24 cellular contexts compared by ENCODE assay signal in genomic region chr15:93065641-93066045, GRCh38. TPM values are rescaled to one million over a fixed set of nuclear protein-coding genes. Genes with fewer than 3 reads are reported as not detected.
DNase-seq lines count a peak whose midpoint lies in the region; ATAC-seq and TF ChIP-seq lines count a peak whose summit lies in the region.
"Had no signal": no experiment of that assay in that cellular context is flagged by ENCODE, and none has a peak within 500 bp of the region (broad histone marks: within the 10 kb centered on the region; RNA-seq: fewer than 3 reads in every experiment).

No MANE protein-coding gene starts in this region.

- no peak overlapping the region for H3K27ac Mint-ChIP-seq in neural crest cell (ENCODE audit: unreplicated experiment)
- H3K27ac Mint-ChIP-seq: CD4-positive, alpha-beta T cell had no signal

- H3K4me1 ChIP-seq in BLaER1 (peaks cover 88% of the 10 kb centered on the region), skeletal muscle tissue (ENCODE audit: control insufficient read depth in 3 of 3, insufficient read depth in 3 of 3, low read length in 3 of 3) (peaks cover 81 to 83% (median 82%) of the 10 kb centered on the region in 3 donors)

- H3K27me3 ChIP-seq in BLaER1 (no peaks in the 10 kb centered on the region), dorsolateral prefrontal cortex (peaks cover 0 to 27% (median 0%) of the 10 kb centered on the region in 45 donors), skeletal muscle tissue (ENCODE audit: control insufficient read depth in 3 of 3, insufficient read depth in 3 of 3, low read length in 3 of 3) (no peaks in the 10 kb centered on the region)
- H3K27me3 ChIP-seq: BE2C had no signal

- peaks cover 91% of the 10 kb centered on the region for H3K4me1 Mint-ChIP-seq in neural crest cell

- peak overlapping the region; percentile 43; the same call in 1 of the 2 replicates for H3K9ac ChIP-seq in BLaER1
- peak overlapping the region in 2 of 3 donors; percentile 45 to 50 for H3K9ac ChIP-seq in skeletal muscle tissue (ENCODE audit: low read depth in 1 of 3, low read length in 3 of 3)
- H3K9ac ChIP-seq: GM23248, KMS-11 had no signal

- H3K9me3 ChIP-seq in BLaER1: no peaks in the 10 kb centered on the region
- H3K9me3 ChIP-seq in skeletal muscle tissue (ENCODE audit: control insufficient read depth in 3 of 3, low read length in 3 of 3): no peaks in the 10 kb centered on the region
- H3K9me3 ChIP-seq: BE2C had no signal

- H3K36me3 Mint-ChIP-seq in neural crest cell (ENCODE audit: low read depth): peaks cover 24% of the 10 kb centered on the region

- H3K27me3 Mint-ChIP-seq in neural crest cell (ENCODE audit: low read depth): peaks cover 2% of the 10 kb centered on the region

- no peak for ATAC-seq in sciatic nerve
- ATAC-seq: HCT116 had no signal

- H3K4me3 Mint-ChIP-seq in neural crest cell: peak overlapping the region; percentile 27
- H3K4me3 Mint-ChIP-seq: CD4-positive, alpha-beta T cell had no signal

- H3K9me3 Mint-ChIP-seq in neural crest cell: no peaks in the 10 kb centered on the region
- H3K9me3 Mint-ChIP-seq: CD4-positive, alpha-beta T cell had no signal

- H3K27ac ChIP-seq in BLaER1: peak overlapping the region; percentile 22; the same call in 1 of the 2 replicates
- H3K27ac ChIP-seq in dorsolateral prefrontal cortex: peak overlapping the region in 39 of 59 donors; percentile 13 to 79 (median 52)
- peak overlapping the region; percentile 72 for H3K27ac ChIP-seq in skeletal muscle tissue (ENCODE audit: low read depth, low read length)
- H3K27ac ChIP-seq: GM23248, KMS-11, PC-9 had no signal

- H3K36me3 ChIP-seq in BLaER1 (peaks cover 83% of the 10 kb centered on the region), skeletal muscle tissue (ENCODE audit: control insufficient read depth in 3 of 3, insufficient read depth in 3 of 3, low read length in 3 of 3) (peaks cover 3 to 15% (median 10%) of the 10 kb centered on the region in 3 donors)
- H3K36me3 ChIP-seq: BE2C had no signal

- H3K4me2 ChIP-seq in BLaER1: peak overlapping the region; percentile 73
- H3K4me2 ChIP-seq: KMS-11, PC-9 had no signal

- DNase-seq in dorsolateral prefrontal cortex: no peak
- no peak for DNase-seq in neural crest cell (ENCODE audit: low read depth, low spot score)
- no peak for DNase-seq in sciatic nerve (ENCODE audit: low spot score)
- DNase-seq in 8988T: no peak
- no peak for DNase-seq in activated effector memory CD4-positive, alpha-beta T cell treated with Interleukin-2 at 50 U/mL for 16 hours
- DNase-seq in AML-193 (lab: John Stamatoyannopoulos, UW): no peak
- DNase-seq: BE2C; CD4-positive, alpha-beta T cell; COR-L47; DMS79; GM23248; IMR-90; NCI-H1092 treated with DMSO at 0.1 percent for 48 hours; NCI-H1436 treated with DMSO at 0.1 percent for 48 hours; NCI-H1930; NCI-H2227 treated with DMSO at 0.1 percent for 48 hours; NCI-H510A; PC-9; RPMI8226; SHP77 treated with DMSO at 0.1 percent for 48 hours had no signal

- H3K4me3 ChIP-seq in BLaER1 (no peak overlapping the region), dorsolateral prefrontal cortex (peak overlapping the region in 1 of 59 donors; percentile 17), skeletal muscle tissue (ENCODE audit: low read length in 3 of 3) (no peak overlapping the region)
- H3K4me3 ChIP-seq: GM23248, PC-9 had no signal

- TF ChIP-seq CTCF in dorsolateral prefrontal cortex (IDR thresholded peaks at IDR 0.05 in 54 of 56, conservative IDR thresholded peaks at IDR 0.05 in 2 of 56; ENCODE audit: low read depth in 1 of 56, partially characterized antibody in 56 of 56): no peak
- TF ChIP-seq CTCF in neural crest cell (conservative IDR thresholded peaks at IDR 0.05): no peak

- peaks cover 100% of the 10 kb centered on the region for H4K20me1 ChIP-seq in BLaER1

- intact Hi-C loops in dorsolateral prefrontal cortex (cut with DNase I) (no loop called here), sciatic nerve (cut with DNase I) (no loop called here)

RNA-seq across cellular contexts. Expression of gene RGMA, which starts 23.4 kb away (rescaled TPM):
- total RNA-seq in dorsolateral prefrontal cortex (100 to 1,000 TPM in 17 of 120 experiments, 10 to 100 TPM in 103; 48.2 to 210 (median 77.1) TPM), neural crest cell (187 and 205 TPM in 2 replicates), skeletal muscle tissue (5.7 TPM), sciatic nerve (47.1 TPM)
- total RNA-seq: CD4-positive, alpha-beta T cell had no signal

Comparison
In these comparisons a context has a peak if more than half of its experiments do, and no peak if none do; other contexts are left out.
1. H3K27ac ChIP-seq: peak in every context shown above with its lines; median percentile 72 in skeletal muscle tissue; 52 in dorsolateral prefrontal cortex; 22 in BLaER1.